ENCODE assay signal across 17 cellular contexts in genomic region chr11:34564807-34565241, GRCh38. TPM values are rescaled to one million over a fixed set of nuclear protein-coding genes. Genes with fewer than 3 reads are reported as not detected.
DNase-seq lines count a peak whose midpoint lies in the region; ATAC-seq and TF ChIP-seq lines count a peak whose summit lies in the region.
"Had no signal": no experiment of that assay in that cellular context is flagged by ENCODE, and none has a peak within 500 bp of the region (broad histone marks: within the 10 kb centered on the region; RNA-seq: fewer than 3 reads in every experiment).

No MANE protein-coding gene starts in this region.

- no peak for DNase-seq in PC-3
- DNase-seq in endodermal cell: peak; percentile 76
- DNase-seq in lower lobe of right lung: no peak
- DNase-seq in upper lobe of right lung: no peak
- DNase-seq in RWPE1 (ENCODE audit: low spot score): no peak
- DNase-seq in SHP77 treated with DMSO at 0.1 percent for 48 hours (lab: John Stamatoyannopoulos, UW): no peak
- DNase-seq: activated CD4-positive, CD25-positive, alpha-beta regulatory T cell; activated CD8-positive, alpha-beta memory T cell treated with anti-CD3 and anti-CD28 coated beads, Interleukin-2, amount 50 U/mL, for 4 hours; activated naive CD4-positive, alpha-beta T cell treated with anti-CD3 and anti-CD28 coated beads, Interleukin-2, amount 50 U/mL, for 16 hours; CD4-positive, alpha-beta memory T cell; NCI-H1105; NCI-H345 had no signal

- peaks cover 13% of the 10 kb centered on the region for H3K4me1 ChIP-seq in PC-3 (ENCODE audit: insufficient read depth, low read length)
- peaks cover 20% of the 10 kb centered on the region for H3K4me1 ChIP-seq in endodermal cell (ENCODE audit: control insufficient read depth, insufficient read depth, low read length)
- H3K4me1 ChIP-seq in lower lobe of right lung: no peaks in the 10 kb centered on the region
- H3K4me1 ChIP-seq in upper lobe of right lung: no peaks in the 10 kb centered on the region
- H3K4me1 ChIP-seq: esophagus muscularis mucosa had no signal

- no peaks in the 10 kb centered on the region for H3K36me3 ChIP-seq in PC-3 (ENCODE audit: low read depth, low read length)
- H3K36me3 ChIP-seq in endodermal cell (ENCODE audit: control insufficient read depth, insufficient read depth, low read length): no peaks in the 10 kb centered on the region
- no peaks in the 10 kb centered on the region for H3K36me3 ChIP-seq in lower lobe of right lung
- H3K36me3 ChIP-seq in upper lobe of right lung: no peaks in the 10 kb centered on the region
- H3K36me3 ChIP-seq: esophagus muscularis mucosa had no signal

- H3K4me1 Mint-ChIP-seq in endodermal cell: peaks cover 25% of the 10 kb centered on the region
- H3K4me1 Mint-ChIP-seq: CD4-positive, alpha-beta memory T cell; central memory CD8-positive, alpha-beta T cell; IgD-negative memory B cell had no signal

- peak overlapping the region; percentile 26; the same call in 1 of the 2 replicates for H3K4me2 ChIP-seq in PC-3 (ENCODE audit: low read length)

- no peaks in the 10 kb centered on the region for H4K20me1 ChIP-seq in PC-3 (ENCODE audit: low read length)

- TF ChIP-seq CTCF in PC-3 (conservative IDR thresholded peaks at IDR 0.05; ENCODE audit: low read depth, low read length): no peak
- no peak for TF ChIP-seq CTCF in endodermal cell (conservative IDR thresholded peaks at IDR 0.05)
- no peak for TF ChIP-seq CTCF in lower lobe of right lung (IDR thresholded peaks at IDR 0.05)
- no peak for TF ChIP-seq CTCF in upper lobe of right lung (IDR thresholded peaks at IDR 0.05)
- no peak for TF ChIP-seq CTCF in RWPE1 (conservative IDR thresholded peaks at IDR 0.05; ENCODE audit: low read depth)

- H3K36me3 Mint-ChIP-seq in endodermal cell (ENCODE audit: low read depth): no peaks in the 10 kb centered on the region
- H3K36me3 Mint-ChIP-seq: CD4-positive, alpha-beta memory T cell; IgD-negative memory B cell had no signal

- H3K9me3 ChIP-seq in PC-3 (ENCODE audit: low read length) (no peaks in the 10 kb centered on the region), endodermal cell (ENCODE audit: control insufficient read depth, low read length) (no peaks in the 10 kb centered on the region), lower lobe of right lung (no peaks in the 10 kb centered on the region), upper lobe of right lung (no peaks in the 10 kb centered on the region)
- H3K9me3 ChIP-seq: esophagus muscularis mucosa had no signal

- no peak overlapping the region for H3K4me3 Mint-ChIP-seq in endodermal cell
- H3K4me3 Mint-ChIP-seq: CD4-positive, alpha-beta memory T cell; central memory CD8-positive, alpha-beta T cell; IgD-negative memory B cell had no signal

- CTCF ChIA-PET in PC-3 (lab: Charles Lee) (no interaction called here), RWPE1 (lab: Yijun Ruan, JAX) (interaction anchor here (0.7 kb wide), 2 partner anchors 325 to 338 kb away, joined by 3 read pairs; no protein-coding TSS in a partner anchor)

- no peaks in the 10 kb centered on the region for H3K9me2 ChIP-seq in PC-3 (replicated peaks; ENCODE audit: low read length)

- BruUV-seq in PC-3 (replicated peaks; lab: Mats Ljungman, UMichigan): no TSS peak

- H3K27ac ChIP-seq in PC-3 (ENCODE audit: low read length) (no peak overlapping the region), endodermal cell (ENCODE audit: low read depth, low read length) (no peak overlapping the region), lower lobe of right lung (no peak overlapping the region), upper lobe of right lung (no peak overlapping the region), RWPE1 (no peak overlapping the region; the same call in 1 of the 2 replicates)
- H3K27ac ChIP-seq: esophagus muscularis mucosa had no signal

- H3K9ac ChIP-seq in PC-3 (ENCODE audit: low read length) (no peak overlapping the region), endodermal cell (ENCODE audit: extremely low read depth, low read length, poor library complexity, severe bottlenecking) (no peak overlapping the region)

- H2AFZ ChIP-seq in PC-3 (ENCODE audit: low read length): peak overlapping the region; percentile 61; the same call in 1 of the 2 replicates

- H3F3A ChIP-seq in PC-3 (ENCODE audit: low read length, unreplicated experiment): no peaks in the 10 kb centered on the region

- no peaks in the 10 kb centered on the region for H3K79me2 ChIP-seq in PC-3 (ENCODE audit: low read length)

- H3K27me3 Mint-ChIP-seq in endodermal cell (ENCODE audit: insufficient read depth): peaks cover 11% of the 10 kb centered on the region

- intact Hi-C loops in PC-3 (cut with micrococcal nuclease) (no loop called here), lower lobe of right lung (cut with DNase I) (no loop called here), upper lobe of right lung (cut with DNase I) (no loop called here)

- ATAC-seq in PC-3 (no peak), lower lobe of right lung (peak; percentile 35 to 42), upper lobe of right lung (peak; percentile 53), GM19452 (IDR thresholded peaks at IDR 0.05; ENCODE audit: unreplicated experiment) (no peak)

- H3K27me3 ChIP-seq in PC-3 (ENCODE audit: low read length): no peaks in the 10 kb centered on the region
- H3K27me3 ChIP-seq in endodermal cell (ENCODE audit: control insufficient read depth, insufficient read depth, low read length, poor library complexity, severe bottlenecking): no peaks in the 10 kb centered on the region
- H3K27me3 ChIP-seq in lower lobe of right lung (ENCODE audit: low read depth): no peaks in the 10 kb centered on the region
- no peaks in the 10 kb centered on the region for H3K27me3 ChIP-seq in upper lobe of right lung

- H3K4me3 ChIP-seq in PC-3 (ENCODE audit: low read length): no peak overlapping the region
- no peak overlapping the region for H3K4me3 ChIP-seq in endodermal cell (ENCODE audit: low read length)
- no peak overlapping the region for H3K4me3 ChIP-seq in lower lobe of right lung
- H3K4me3 ChIP-seq in upper lobe of right lung: no peak overlapping the region
- H3K4me3 ChIP-seq: esophagus muscularis mucosa had no signal

- H3K27ac Mint-ChIP-seq in endodermal cell: peak overlapping the region; percentile 65
- H3K27ac Mint-ChIP-seq: CD4-positive, alpha-beta memory T cell; IgD-negative memory B cell had no signal

- WGBS in endodermal cell (ENCODE audit: insufficient coverage in 1 of 2, insufficient read length in 1 of 2), 2 experiments: 47 to 59% methylated on average over 2 of the region's 2 CpGs

- no peaks in the 10 kb centered on the region for H3K9me3 Mint-ChIP-seq in endodermal cell
- H3K9me3 Mint-ChIP-seq: CD4-positive, alpha-beta memory T cell; central memory CD8-positive, alpha-beta T cell; IgD-negative memory B cell had no signal

- POLR2A ChIA-PET in PC-3 (lab: Charles Lee; ENCODE audit: unreplicated experiment) (interaction anchor here (0.5 kb wide), 1 partner anchor 209 kb away, joined by 3 read pairs; no protein-coding TSS in a partner anchor), RWPE1 (lab: Yijun Ruan, JAX; ENCODE audit: low non-redundant PET) (no interaction called here)

RNA-seq across cellular contexts. Expression of gene ELF5, which starts 51.2 kb away (rescaled TPM):
- 0.11 TPM in 1 of 2 replicates, not detected in the other for total RNA-seq in PC-3 (2014; rRNA removed)
- not detected for total RNA-seq in endodermal cell
- polyA plus RNA-seq in endodermal cell (2013, experiment 1 of 2): not detected
- polyA plus RNA-seq in endodermal cell (2013, experiment 2 of 2): not detected
- 20.2 TPM for total RNA-seq in lower lobe of right lung
- total RNA-seq in upper lobe of right lung: 10.7 TPM
- total RNA-seq: CD4-positive, alpha-beta memory T cell; esophagus muscularis mucosa; posterior vena cava had no signal
- polyA plus RNA-seq: CD4-positive, alpha-beta memory T cell; IgD-negative memory B cell had no signal

RNA-seq across cellular contexts. Expression of gene EHF, which starts 56.1 kb away (rescaled TPM):
- total RNA-seq in PC-3 (2014; rRNA removed) (29.0 and 37.0 TPM in 2 replicates), endodermal cell (under 1 TPM in 1 of 2 donors, not detected in 1; 0.22 TPM), lower lobe of right lung (60.5 TPM), upper lobe of right lung (36.4 TPM)
- not detected for polyA plus RNA-seq in endodermal cell (2013, experiment 1 of 2)
- polyA plus RNA-seq in endodermal cell (2013, experiment 2 of 2): not detected
- total RNA-seq: CD4-positive, alpha-beta memory T cell; posterior vena cava had no signal
- polyA plus RNA-seq: CD4-positive, alpha-beta memory T cell; IgD-negative memory B cell had no signal

Comparison
In these comparisons a context has a peak if more than half of its experiments do, and no peak if none do; other contexts are left out.
1. ATAC-seq: peak in lower lobe of right lung (2 of 2) and upper lobe of right lung (single experiment); none in PC-3 (single experiment) and GM19452 (single experiment).
2. RNA of gene ELF5, which starts 51.2 kb away (total RNA-seq): 20.2 TPM in lower lobe of right lung (single experiment) and 10.7 TPM in upper lobe of right lung (single experiment); 0.11 TPM in PC-3 and not detected in endodermal cell; every median in the first group is over 10 times any median in the second.
3. RNA of gene EHF, which starts 56.1 kb away (total RNA-seq): 60.5 TPM in lower lobe of right lung (single experiment), 29.0 to 37.0 TPM in PC-3 and 36.4 TPM in upper lobe of right lung (single experiment); 0.22 TPM in endodermal cell; every median in the first group is over 10 times any median in the second.